In the genomic region with DNA sequence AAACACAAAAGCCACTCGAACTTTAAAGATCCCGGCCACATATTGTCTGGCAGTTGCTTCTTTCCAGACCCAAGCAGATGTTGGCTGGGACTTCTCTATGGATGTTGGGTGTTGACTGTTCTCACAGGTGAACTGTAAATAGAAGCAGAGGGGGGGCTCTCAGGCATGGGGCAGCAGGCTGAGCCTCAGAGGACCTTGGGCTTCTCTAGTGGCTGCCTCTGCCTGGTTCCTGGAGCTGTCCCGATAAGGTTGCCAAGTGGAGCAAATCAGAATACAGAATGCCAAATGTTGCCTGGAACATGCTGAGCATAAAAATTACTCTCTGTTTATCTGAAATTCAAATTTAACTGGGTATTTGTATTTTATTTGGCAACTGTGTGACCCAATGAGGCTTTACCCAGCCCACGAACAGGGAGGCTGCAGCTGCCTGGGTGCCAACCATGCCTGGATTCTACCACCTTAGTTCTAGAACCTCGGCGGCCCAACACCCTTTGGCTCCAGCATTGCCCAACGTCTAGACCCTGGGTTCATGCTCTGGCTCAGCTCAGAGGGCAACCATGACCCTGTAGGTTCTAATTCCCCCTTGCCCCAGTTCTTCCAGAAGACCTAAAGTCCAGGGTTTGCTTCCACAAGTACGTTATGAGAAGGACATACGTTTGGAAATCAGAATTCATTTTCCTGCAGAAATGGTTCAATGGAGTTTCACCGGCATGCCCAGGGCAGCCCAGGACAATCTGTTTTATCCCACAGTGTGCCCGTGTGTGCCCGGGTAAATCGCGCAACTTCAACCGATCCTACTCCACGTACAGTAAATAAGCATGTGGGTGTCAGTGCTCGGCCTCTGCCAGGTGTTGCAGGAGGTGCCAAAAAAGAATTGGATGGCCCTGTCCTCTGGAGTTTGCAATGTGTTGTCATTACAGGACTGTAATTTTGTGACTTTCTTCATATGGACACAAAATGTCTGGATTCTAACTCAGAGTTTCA, we compare ENCODE assay signal across 16 cellular contexts. TPM values are rescaled to one million over a fixed set of nuclear protein-coding genes. Genes with fewer than 3 reads are reported as not detected.
DNase-seq lines count a peak whose midpoint lies in the region; ATAC-seq, FAIRE-seq and TF ChIP-seq lines count a peak whose summit lies in the region.
"Had no signal": no experiment of that assay in that cellular context is flagged by ENCODE, and none has a peak within 500 bp of the region (broad histone marks: within the 10 kb centered on the region; RNA-seq: fewer than 3 reads in every experiment).

No MANE protein-coding gene starts in this region.

- peaks cover 5 to 26% (median 6%) of the 10 kb centered on the region in 4 donors for H3K4me1 Mint-ChIP-seq in naive thymus-derived CD8-positive, alpha-beta T cell

- H3K27ac ChIP-seq in A549 (peak overlapping the region; percentile 90 to 92; a peak in 5 of 6 replicates), coronary artery (peak overlapping the region; percentile 15 to 39), lower lobe of right lung (no peak overlapping the region), brain microvascular endothelial cell (no peak overlapping the region)

- intact Hi-C loops in lower lobe of right lung (cut with DNase I) = no loop called here

- no peak for TF ChIP-seq RAD21 in A549 (conservative IDR thresholded peaks at IDR 0.05 in 1 of 2, IDR thresholded peaks at IDR 0.05 in 1 of 2)

- peaks cover 15 to 46% (median 28%) of the 10 kb centered on the region in 5 donors for H3K27me3 Mint-ChIP-seq in naive thymus-derived CD8-positive, alpha-beta T cell

- ATAC-seq in A549 (no peak), lower lobe of right lung (peak; percentile 40 to 58)
- ATAC-seq in naive thymus-derived CD8-positive, alpha-beta T cell = no peak
- ATAC-seq: activated naive CD8-positive, alpha-beta T cell treated with anti-CD3 and anti-CD28 coated beads, Interleukin-2, amount 50 U/mL, for 24 hours; natural killer cell treated with Interleukin-12 subunit alpha and Interleukin-12 subunit beta and Interleukin-15 and Interleukin-18, amount 100 ng/mL, for 72 hours had no signal

- H3K9me3 ChIP-seq in A549 = peaks cover 4% of the 10 kb centered on the region; the same call in 1 of the 3 replicates
- no peaks in the 10 kb centered on the region for H3K9me3 ChIP-seq in lower lobe of right lung

- peak overlapping the region in 2 of 10 donors; percentile 33 to 35 for H3K27ac Mint-ChIP-seq in naive thymus-derived CD8-positive, alpha-beta T cell
- H3K27ac Mint-ChIP-seq: activated CD4-positive, alpha-beta memory T cell treated with anti-CD3 and anti-CD28 coated beads for 36 hours; activated naive CD8-positive, alpha-beta T cell treated with anti-CD3 and anti-CD28 coated beads, Interleukin-2, amount 50 U/mL, for 24 hours; natural killer cell treated with Interleukin-12 subunit alpha and Interleukin-12 subunit beta and Interleukin-15 and Interleukin-18, amount 100 ng/mL, for 72 hours had no signal

- POLR2A ChIA-PET in A549 (lab: Yijun Ruan, JAX) = no interaction called here
- POLR2A ChIA-PET in naive thymus-derived CD8-positive, alpha-beta T cell (lab: Charles Lee) = no interaction called here

- in situ Hi-C loops in brain microvascular endothelial cell (cut with HindIII; ENCODE audit: low pct_ligation_motif_present, low sequenced_read_pairs) = loop anchor here (25.0 kb wide), 2 partner anchors 200 to 300 kb away; no protein-coding TSS in a partner anchor

- 89% methylated on average over 16 of the region's 17 CpGs for WGBS in A549 (ENCODE audit: missing lambda C conversion rate)

- no peaks in the 10 kb centered on the region for H3K9me3 Mint-ChIP-seq in naive thymus-derived CD8-positive, alpha-beta T cell
- H3K9me3 Mint-ChIP-seq: activated naive CD8-positive, alpha-beta T cell treated with anti-CD3 and anti-CD28 coated beads, Interleukin-2, amount 50 U/mL, for 24 hours; central memory CD8-positive, alpha-beta T cell; natural killer cell treated with Interleukin-12 subunit alpha and Interleukin-12 subunit beta and Interleukin-15 and Interleukin-18, amount 100 ng/mL, for 72 hours had no signal

- H3K4me1 ChIP-seq in A549 (peaks cover 31% of the 10 kb centered on the region), lower lobe of right lung (peaks cover 33% of the 10 kb centered on the region)

- no peak for TF ChIP-seq POLR2A in A549 (IDR thresholded peaks at IDR 0.05; ENCODE audit: low read length)

- no peak for DNase-seq in A549 (ENCODE audit: low read depth in 1 of 2, low spot score in 1 of 2)
- peak; percentile 59 for DNase-seq in NCI-H2029 (lab: John Stamatoyannopoulos, UW)
- no peak for DNase-seq in coronary artery (ENCODE audit: low spot score)
- no peak for DNase-seq in lower lobe of right lung
- DNase-seq in naive thymus-derived CD8-positive, alpha-beta T cell = no peak
- no peak for DNase-seq in NCI-H2227 treated with DMSO at 0.1 percent for 48 hours (lab: John Stamatoyannopoulos, UW)
- DNase-seq in activated CD4-positive, alpha-beta T cell treated with anti-CD3 and anti-CD28 coated beads for 48 hours = no peak
- no peak for DNase-seq in brain microvascular endothelial cell
- DNase-seq: activated CD4-positive, alpha-beta memory T cell treated with anti-CD3 and anti-CD28 coated beads for 36 hours; activated naive CD8-positive, alpha-beta T cell treated with anti-CD3 and anti-CD28 coated beads, Interleukin-2, amount 50 U/mL, for 24 hours; GDM1; GOT3; Kasumi-1; NCI-H526 treated with DMSO at 0.1 percent for 48 hours had no signal

- no peak overlapping the region for H3K4me2 ChIP-seq in A549

- TF ChIP-seq EP300 in A549 (IDR thresholded peaks at IDR 0.05) = no peak

- TF ChIP-seq CTCF in A549 (IDR thresholded peaks at IDR 0.05) (no peak), coronary artery (IDR thresholded peaks at IDR 0.05) (no peak), lower lobe of right lung (IDR thresholded peaks at IDR 0.05) (no peak), brain microvascular endothelial cell (IDR thresholded peaks at IDR 0.05; ENCODE audit: low read depth, low read length, missing control alignments) (no peak)

- no peak overlapping the region for H3K4me3 ChIP-seq in A549
- H3K4me3 ChIP-seq in coronary artery = no peak overlapping the region
- no peak overlapping the region for H3K4me3 ChIP-seq in lower lobe of right lung
- H3K4me3 ChIP-seq in brain microvascular endothelial cell (ENCODE audit: low read depth, low read length) = no peak overlapping the region

- peaks cover 1% of the 10 kb centered on the region for H3K27me3 ChIP-seq in lower lobe of right lung (ENCODE audit: low read depth)
- H3K27me3 ChIP-seq in brain microvascular endothelial cell (replicated peaks) = no peaks in the 10 kb centered on the region

- no peak for FAIRE-seq in A549 (lab: Jason Lieb, UNC)

- no peak overlapping the region for H3K4me3 Mint-ChIP-seq in naive thymus-derived CD8-positive, alpha-beta T cell
- H3K4me3 Mint-ChIP-seq: activated CD4-positive, alpha-beta memory T cell treated with anti-CD3 and anti-CD28 coated beads for 36 hours; activated naive CD8-positive, alpha-beta T cell treated with anti-CD3 and anti-CD28 coated beads, Interleukin-2, amount 50 U/mL, for 24 hours; central memory CD8-positive, alpha-beta T cell; natural killer cell treated with Interleukin-12 subunit alpha and Interleukin-12 subunit beta and Interleukin-15 and Interleukin-18, amount 100 ng/mL, for 72 hours had no signal

- CTCF ChIA-PET in A549 (lab: Yijun Ruan, JAX) = interaction anchor here (1.1 to 8.3 kb wide), 12 partner anchors 10 to 338 kb away, joined by 3 to 172 read pairs (median 7); no protein-coding TSS in a partner anchor

- H3K36me3 Mint-ChIP-seq in naive thymus-derived CD8-positive, alpha-beta T cell = peaks cover 0 to 5% (median 0%) of the 10 kb centered on the region in 3 donors
- H3K36me3 Mint-ChIP-seq: activated CD4-positive, alpha-beta memory T cell treated with anti-CD3 and anti-CD28 coated beads for 36 hours; natural killer cell treated with Interleukin-12 subunit alpha and Interleukin-12 subunit beta and Interleukin-15 and Interleukin-18, amount 100 ng/mL, for 72 hours had no signal

- H3K36me3 ChIP-seq in lower lobe of right lung (no peaks in the 10 kb centered on the region), brain microvascular endothelial cell (replicated peaks) (no peaks in the 10 kb centered on the region)

TF ChIP-seq in A549, 52 proteins besides CTCF, POLR2A, EP300 and RAD21:
- no peak for TF ChIP-seq GATA3 (IDR thresholded peaks at IDR 0.05; ENCODE audit: borderline replicate concordance)
- no peak for TF ChIP-seq TFCP2L1 (CRISPR knock-in tag; IDR thresholded peaks at IDR 0.05)
- no peak for TF ChIP-seq RCOR1 (IDR thresholded peaks at IDR 0.05; ENCODE audit: low read depth, low read length)
- TF ChIP-seq CBX8 (IDR thresholded peaks at IDR 0.05) = no peak
- TF ChIP-seq SREBF2 (IDR thresholded peaks at IDR 0.05) = no peak
- no peak for TF ChIP-seq PHF8 (IDR thresholded peaks at IDR 0.05; ENCODE audit: borderline replicate concordance, low read depth)
- no peak for TF ChIP-seq BHLHE40 (IDR thresholded peaks at IDR 0.05; ENCODE audit: low read depth, low read length)
- TF ChIP-seq FOXS1 (CRISPR knock-in tag; IDR thresholded peaks at IDR 0.05) = no peak
- TF ChIP-seq EHF (CRISPR knock-in tag; IDR thresholded peaks at IDR 0.05) = no peak
- TF ChIP-seq HEYL (CRISPR knock-in tag; IDR thresholded peaks at IDR 0.05) = no peak
- no peak for TF ChIP-seq POLR2AphosphoS2 (conservative IDR thresholded peaks at IDR 0.05; ENCODE audit: low read length)
- no peak for TF ChIP-seq ZNF302 (CRISPR knock-in tag; IDR thresholded peaks at IDR 0.05)
- TF ChIP-seq EHMT2 (IDR thresholded peaks at IDR 0.05; ENCODE audit: low read depth) = no peak
- TF ChIP-seq, protein P1, sequence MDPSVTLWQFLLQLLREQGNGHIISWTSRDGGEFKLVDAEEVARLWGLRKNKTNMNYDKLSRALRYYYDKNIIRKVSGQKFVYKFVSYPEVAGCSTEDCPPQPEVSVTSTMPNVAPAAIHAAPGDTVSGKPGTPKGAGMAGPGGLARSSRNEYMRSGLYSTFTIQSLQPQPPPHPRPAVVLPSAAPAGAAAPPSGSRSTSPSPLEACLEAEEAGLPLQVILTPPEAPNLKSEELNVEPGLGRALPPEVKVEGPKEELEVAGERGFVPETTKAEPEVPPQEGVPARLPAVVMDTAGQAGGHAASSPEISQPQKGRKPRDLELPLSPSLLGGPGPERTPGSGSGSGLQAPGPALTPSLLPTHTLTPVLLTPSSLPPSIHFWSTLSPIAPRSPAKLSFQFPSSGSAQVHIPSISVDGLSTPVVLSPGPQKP (IDR thresholded peaks at IDR 0.05; ENCODE audit: low read depth, low read length) = no peak

RNA-seq across cellular contexts. Expression of a gene that starts 5.4 kb away (rescaled TPM):
- polyA plus RNA-seq in A549 (2011; rRNA removed) = 1.6 TPM in 2 replicates
- 1.8 and 3.1 TPM in 2 replicates for polyA plus RNA-seq in A549 (2012; cell fraction: cytosol; rRNA removed)
- 3.1 and 4.5 TPM in 2 replicates for polyA plus RNA-seq in A549 (2012; cell fraction: nucleus; rRNA removed)
- polyA plus RNA-seq in A549 (2017; fragmentation: RNase III; extraction: RNeasy Plus Mini Kit Qiagen cat#74134 plus additional on column Dnase treatment) = 1.7 to 2.2 TPM (median 1.8 TPM) in 3 replicates
- polyA minus RNA-seq in A549 (2011; rRNA and poly(A)+ RNA removed) = 2.0 and 2.4 TPM in 2 replicates
- total RNA-seq in lower lobe of right lung = 0.92 TPM
- 1 to 10 TPM; 1.2 TPM for total RNA-seq in naive thymus-derived CD8-positive, alpha-beta T cell
- under 1 TPM in 2 of 3 donors, not detected in 1; 0.48 to 0.81 TPM for polyA plus RNA-seq in naive thymus-derived CD8-positive, alpha-beta T cell

Comparison
In these comparisons a context has a peak if more than half of its experiments do, and no peak if none do; other contexts are left out.
1. ATAC-seq: peak in lower lobe of right lung (2 of 2); none in A549 (0 of 2) and naive thymus-derived CD8-positive, alpha-beta T cell (0 of 2).
2. H3K27ac ChIP-seq: peak in A549 (2 of 2) and coronary artery (2 of 2); none in lower lobe of right lung (single experiment) and brain microvascular endothelial cell (single experiment).